ENCODE assay signal across 14 cellular contexts in the genomic region with DNA sequence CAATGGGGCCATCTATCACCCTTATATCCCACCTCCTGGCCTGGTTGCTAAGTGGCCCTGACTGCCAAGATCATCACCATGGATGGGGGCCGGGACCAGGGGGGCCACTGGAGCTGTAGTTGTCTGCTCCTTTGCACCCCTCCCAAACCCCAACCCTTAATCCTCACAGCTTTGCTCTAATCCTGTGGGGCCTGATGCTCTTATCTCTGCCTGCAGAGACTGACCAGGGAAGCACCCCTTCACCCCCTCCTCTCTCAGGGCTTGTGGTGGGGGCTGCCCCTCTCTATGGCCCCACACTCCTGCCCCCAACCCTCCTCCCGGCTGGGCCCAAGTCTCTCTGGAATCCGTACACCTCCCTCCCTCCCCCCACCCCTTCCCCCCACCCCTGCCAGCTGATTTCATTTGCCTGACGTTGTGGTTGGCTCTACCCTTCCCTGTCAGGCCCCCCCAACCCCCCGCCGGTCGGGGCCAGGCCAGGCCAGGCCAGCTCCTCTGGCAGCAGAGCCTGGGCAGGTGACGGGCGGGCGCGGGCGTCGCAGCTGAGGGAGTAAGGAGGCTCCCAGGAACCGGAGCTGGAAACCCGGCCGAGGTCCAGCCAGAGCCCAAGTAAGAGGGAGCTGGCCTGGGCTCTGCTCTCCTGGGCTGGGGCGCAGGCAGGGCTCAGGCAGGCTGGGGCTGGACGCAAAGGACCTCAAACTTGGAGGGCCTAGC. TPM values are rescaled to one million over a fixed set of nuclear protein-coding genes. Genes with fewer than 3 reads are reported as not detected.
DNase-seq lines count a peak whose midpoint lies in the region; ATAC-seq lines count a peak whose summit lies in the region.
"Had no signal": no experiment of that assay in that cellular context is flagged by ENCODE, and none has a peak within 500 bp of the region (broad histone marks: within the 10 kb centered on the region; RNA-seq: fewer than 3 reads in every experiment).

A gene (plus strand): TSS at position 498 of the 711 bp plus-strand sequence. CDS start 363 bp downstream, outside the sequence.

- peak within 1 kb of the TSS in 8 of 11 experiments; percentile 9 to 55 (median 47); a peak in 12 of 22 replicates for H3K4me2 ChIP-seq in BLaER1 treated with 17β-estradiol and CSF1 and Interleukin-3, amounts not matched to agents 10 nM and 100 nM
- H3K4me2 ChIP-seq: PC-9 had no signal

- H4K20me1 ChIP-seq in BLaER1 treated with 17β-estradiol and CSF1 and Interleukin-3, amounts not matched to agents 10 nM and 100 nM = no peaks in the 10 kb centered on the region; a peak in 3 of 22 replicates

- DNase-seq in NCI-H82 treated with DMSO at 0.1 percent for 48 hours (lab: John Stamatoyannopoulos, UW; ENCODE audit: unreplicated experiment) = peak; percentile 100
- DNase-seq in myocyte (ENCODE audit: low read depth) = peak; percentile 30
- DNase-seq in AML-193 (lab: John Stamatoyannopoulos, UW) = no peak
- no peak for DNase-seq in amygdala (lab: John Stamatoyannopoulos, UW)
- DNase-seq in NCI-H2029 (lab: John Stamatoyannopoulos, UW) = no peak
- DNase-seq: esophagus squamous epithelium, hippocampal formation, NCI-H1694 had no signal

- H3K27ac ChIP-seq in BLaER1 treated with 17β-estradiol and CSF1 and Interleukin-3, amounts not matched to agents 10 nM and 100 nM = no peak within 1 kb of the TSS
- H3K27ac ChIP-seq in duodenal mucosa (ENCODE audit: low read depth, low read length) = peak within 1 kb of the TSS; percentile 7
- H3K27ac ChIP-seq: coronary artery, PC-9 had no signal

- H3K36me3 ChIP-seq in BLaER1 treated with 17β-estradiol and CSF1 and Interleukin-3, amounts not matched to agents 10 nM and 100 nM = peaks cover 0 to 7% (median 0%) of the 10 kb centered on the region in 11 experiments; a peak in 4 of 22 replicates
- H3K36me3 ChIP-seq in duodenal mucosa (ENCODE audit: control insufficient read depth in 1 of 2, insufficient read depth in 2 of 2, low read length in 2 of 2) = peaks cover 0 to 12% of the 10 kb centered on the region in 2 donors

- no peak within 1 kb of the TSS for H3K4me3 ChIP-seq in BLaER1 treated with 17β-estradiol and CSF1 and Interleukin-3, amounts not matched to agents 10 nM and 100 nM
- H3K4me3 ChIP-seq in duodenal mucosa (ENCODE audit: low read depth in 1 of 2, low read length in 2 of 2) = no peak within 1 kb of the TSS
- H3K4me3 ChIP-seq: coronary artery, esophagus squamous epithelium, PC-9, stomach had no signal

- no peak for ATAC-seq in HG03442 (IDR thresholded peaks at IDR 0.05; ENCODE audit: unreplicated experiment)

- peaks cover 0 to 22% (median 9%) of the 10 kb centered on the region in 10 experiments; a peak in 8 of 20 replicates for H3K4me1 ChIP-seq in BLaER1 treated with 17β-estradiol and CSF1 and Interleukin-3, amounts not matched to agents 10 nM and 100 nM
- peaks cover 0 to 15% of the 10 kb centered on the region in 2 donors for H3K4me1 ChIP-seq in duodenal mucosa (ENCODE audit: control insufficient read depth in 1 of 2, insufficient read depth in 2 of 2, low read length in 2 of 2)

- H3K27me3 ChIP-seq in BLaER1 treated with 17β-estradiol and CSF1 and Interleukin-3, amounts not matched to agents 10 nM and 100 nM = peaks cover 0 to 22% (median 0%) of the 10 kb centered on the region in 11 experiments; a peak in 4 of 22 replicates
- H3K27me3 ChIP-seq in duodenal mucosa (ENCODE audit: control insufficient read depth in 1 of 2, insufficient read depth in 2 of 2, low read length in 2 of 2) = no peaks in the 10 kb centered on the region
- H3K27me3 ChIP-seq: esophagus squamous epithelium, stomach had no signal

- peak within 1 kb of the TSS in 2 of 11 experiments; percentile 7 to 14; a peak in 1 of 22 replicates for H3K9ac ChIP-seq in BLaER1 treated with 17β-estradiol and CSF1 and Interleukin-3, amounts not matched to agents 10 nM and 100 nM
- no peak within 1 kb of the TSS for H3K9ac ChIP-seq in duodenal mucosa (ENCODE audit: low read depth in 1 of 2, low read length in 2 of 2)

- no peaks in the 10 kb centered on the region for H3K9me3 ChIP-seq in BLaER1 treated with 17β-estradiol and CSF1 and Interleukin-3, amounts not matched to agents 10 nM and 100 nM (replicated peaks in 1 of 11)
- no peaks in the 10 kb centered on the region for H3K9me3 ChIP-seq in duodenal mucosa (ENCODE audit: control insufficient read depth in 1 of 2, low read length in 2 of 2)
- H3K9me3 ChIP-seq: esophagus squamous epithelium, stomach had no signal

RNA-seq across cellular contexts. Expression of the gene that starts here (rescaled TPM):
- 1.7 and 2.0 TPM in 2 replicates for total RNA-seq in myocyte
- 3.5 TPM for polyA plus RNA-seq in myocyte (2012)
- total RNA-seq: PC-9 had no signal

Comparison
In these comparisons a context has a peak if more than half of its experiments do, and no peak if none do; other contexts are left out.
1. DNase-seq: peak in NCI-H82 treated with DMSO at 0.1 percent for 48 hours (single experiment) and myocyte (single experiment); none in AML-193 (0 of 2), amygdala (0 of 56) and NCI-H2029 (single experiment).